ENCODE assay signal across 15 cellular contexts in the genomic region with DNA sequence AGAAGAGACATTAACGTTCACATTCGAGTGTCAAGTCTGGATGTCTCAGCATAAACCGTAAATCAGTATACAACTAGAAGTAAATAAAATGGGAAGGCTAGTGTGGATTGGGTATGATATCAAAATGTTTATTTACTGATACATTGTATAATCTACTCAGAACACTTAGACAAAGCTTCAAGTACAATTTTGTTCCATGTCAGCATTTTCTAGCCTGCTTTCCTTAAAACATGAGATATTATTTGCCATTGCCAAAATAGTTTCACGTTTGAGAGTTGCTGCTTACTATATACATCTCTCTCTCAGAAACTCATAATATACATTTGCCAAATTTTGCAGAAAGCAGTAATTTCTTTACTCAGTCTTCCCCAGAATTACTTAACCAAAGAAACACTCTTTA.
"Had no signal": no experiment of that assay in that cellular context is flagged by ENCODE, and none has a peak within 500 bp of the region (broad histone marks: within the 10 kb centered on the region; RNA-seq: fewer than 3 reads in every experiment).

No MANE protein-coding gene starts in this region.

- H3K9me3 ChIP-seq: suprapubic skin, upper lobe of left lung had no signal

- H3K27ac ChIP-seq: coronary artery, spleen, upper lobe of left lung had no signal

- H3K36me3 ChIP-seq: spleen, suprapubic skin, upper lobe of left lung had no signal

- H3K4me3 ChIP-seq: coronary artery, spleen, suprapubic skin, upper lobe of left lung had no signal

- DNase-seq: activated CD4-positive, alpha-beta T cell treated with anti-CD3 and anti-CD28 coated beads, Interleukin-2, amount 10 ng/mL, durations not matched to agents 7 days and 5 days; activated CD8-positive, alpha-beta memory T cell treated with anti-CD3 and anti-CD28 coated beads, Interleukin-2, amount 50 U/mL, for 48 hours; activated gamma-delta T cell treated with Interleukin-2 at 50 U/mL for 16 hours; activated T-cell treated with anti-CD3 and anti-CD28 coated beads, Interleukin-2, amount 50 U/mL, for 72 hours; central memory CD4-positive, alpha-beta T cell; islet precursor cell; left ventricle myocardium superior; mesendoderm; spleen; T-cell; T-helper 9 cell; upper lobe of left lung had no signal

- ATAC-seq: activated T-cell treated with anti-CD3 and anti-CD28 coated beads, Interleukin-2, amount 50 U/mL, for 72 hours; left ventricle myocardium superior; sciatic nerve; T-cell had no signal

- H3K4me1 ChIP-seq: spleen, upper lobe of left lung had no signal

- H3K27me3 ChIP-seq: spleen, suprapubic skin, upper lobe of left lung had no signal
